Comparison of ENCODE assay signal across 22 cellular contexts in genomic region chr4:578451-579443, GRCh38. TPM values are rescaled to one million over a fixed set of nuclear protein-coding genes. Genes with fewer than 3 reads are reported as not detected.
A peak's percentile ranks its signal among the peaks of the same experiment; 100 is the strongest.
DNase-seq lines count a peak whose midpoint lies in the region; ATAC-seq, FAIRE-seq and TF ChIP-seq lines count a peak whose summit lies in the region.
"Had no signal": no experiment of that assay in that cellular context is flagged by ENCODE, and none has a peak within 500 bp of the region (broad histone marks: within the 10 kb centered on the region; RNA-seq: fewer than 3 reads in every experiment).

No MANE protein-coding gene starts in this region.

- H3K36me3 ChIP-seq in HepG2 (replicated peaks in 1 of 2; ENCODE audit: control insufficient read depth in 1 of 2, insufficient read depth in 2 of 2, low read length in 2 of 2): no peaks in the 10 kb centered on the region
- no peaks in the 10 kb centered on the region for H3K36me3 ChIP-seq in aorta (ENCODE audit: control insufficient read depth in 1 of 2, insufficient read depth in 2 of 2, low read length in 1 of 2)
- H3K36me3 ChIP-seq in uterus: no peaks in the 10 kb centered on the region
- H3K36me3 ChIP-seq: ascending aorta, tibial artery had no signal

- intact Hi-C loops in Right ventricle myocardium superior (cut with DNase I): no loop called here
- intact Hi-C loops in left ventricle myocardium superior (cut with micrococcal nuclease): no loop called here
- intact Hi-C loops in HepG2 (cut with micrococcal nuclease; ENCODE audit: unreplicated experiment): no loop called here
- intact Hi-C loops in aorta (cut with DNase I): no loop called here
- intact Hi-C loops in uterus (cut with DNase I; ENCODE audit: low total_unique reads): no loop called here

- FAIRE-seq in HepG2 (lab: Jason Lieb, UNC): no peak
- FAIRE-seq: A549 had no signal

- TF ChIP-seq POLR2A in HepG2 (IDR thresholded peaks at IDR 0.05; ENCODE audit: insufficient read depth in 1 of 2, low read depth in 2 of 2, low read length in 2 of 2): no peak
- no peak for TF ChIP-seq POLR2A in uterus (IDR thresholded peaks at IDR 0.05)

- CTCF ChIA-PET in HepG2 (lab: Yijun Ruan, JAX; ENCODE audit: low intra/inter-chr PET ratio, low total read pairs): no interaction called here

- no TSS peak for BruUV-seq in HepG2 (replicated peaks; lab: Mats Ljungman, UMichigan)

- POLR2A ChIA-PET in HepG2 (lab: Yijun Ruan, JAX): no interaction called here

- TF ChIP-seq EP300 in HepG2 (IDR thresholded peaks at IDR 0.05; ENCODE audit: low read depth in 2 of 2, low read length in 2 of 2): no peak
- no peak for TF ChIP-seq EP300 in HepG2 (CRISPR knock-in tag; IDR thresholded peaks at IDR 0.05; ENCODE audit: borderline replicate concordance)

- 20% methylated on average over 19 of the region's 32 CpGs for WGBS in HepG2 (ENCODE audit: low lambda C conversion rate)
- WGBS in aorta, 2 donors: 10 to 14% methylated on average over 29 to 32 of the region's 32 CpGs

- H3K27ac ChIP-seq in caudate nucleus (ENCODE audit: low read depth, low read length) (peak overlapping the region; percentile 62), HepG2 (ENCODE audit: extremely low read length, insufficient read depth, low read length) (no peak overlapping the region), aorta (ENCODE audit: low read depth in 1 of 2, low read length in 2 of 2) (no peak overlapping the region), uterus (no peak overlapping the region)
- H3K27ac ChIP-seq: A549, ascending aorta, tibial artery had no signal

- H4K20me1 ChIP-seq in HepG2 (ENCODE audit: insufficient read depth, low read length): no peaks in the 10 kb centered on the region

- peak; percentile 40; the same call in 1 of the 2 replicates for TF ChIP-seq CTCF in HepG2 (CRISPR knock-in tag; IDR thresholded peaks at IDR 0.05)
- no peak for TF ChIP-seq CTCF in uterus (IDR thresholded peaks at IDR 0.05)

- DNase-seq in Right ventricle myocardium superior (peak; percentile 31), left ventricle myocardium superior (no peak), caudate nucleus (lab: John Stamatoyannopoulos, UW) (peak in 6 of 61 donors; percentile 20 to 66 (median 41)), HepG2 (ENCODE audit: low spot score) (no peak), aorta (no peak), NCI-H69 (lab: John Stamatoyannopoulos, UW) (no peak), uterus (no peak)
- DNase-seq: activated CD4-positive, alpha-beta T cell treated with anti-CD3 and anti-CD28 coated beads, Interleukin-2, amount 50 U/mL, for 4 hours; AML-193; CD4-positive, alpha-beta memory T cell; NCI-H1092 treated with DMSO at 0.1 percent for 48 hours; NCI-H1930; NCI-H526 treated with DMSO at 0.1 percent for 48 hours; tibial artery had no signal

- no peak for TF ChIP-seq RAD21 in HepG2 (CRISPR knock-in tag; IDR thresholded peaks at IDR 0.05)

- ATAC-seq in Right ventricle myocardium superior (ENCODE audit: poor library complexity) (no peak), left ventricle myocardium superior (no peak), HepG2 (peak; percentile 39), aorta (ENCODE audit: low FRiP score) (peak; percentile 28), HG02642 (IDR thresholded peaks at IDR 0.05; ENCODE audit: poor library complexity, unreplicated experiment) (no peak)
- ATAC-seq: A549 had no signal

- no peak overlapping the region for H2AFZ ChIP-seq in HepG2 (ENCODE audit: low read length)

- H3K9me3 ChIP-seq in HepG2 (ENCODE audit: low read length): peaks cover 9% of the 10 kb centered on the region
- H3K9me3 ChIP-seq in aorta (ENCODE audit: control insufficient read depth, low read length): no peaks in the 10 kb centered on the region
- H3K9me3 ChIP-seq in uterus: no peaks in the 10 kb centered on the region
- H3K9me3 ChIP-seq: A549, tibial artery had no signal

- H3K4me1 ChIP-seq in HepG2 (ENCODE audit: insufficient read depth, low read length) (peaks cover 63% of the 10 kb centered on the region), aorta (ENCODE audit: control insufficient read depth in 1 of 2, insufficient read depth in 2 of 2, low read length in 2 of 2) (no peaks in the 10 kb centered on the region), uterus (peaks cover 0 to 11% of the 10 kb centered on the region in 2 donors)
- H3K4me1 ChIP-seq: A549, ascending aorta had no signal

- H3K9ac ChIP-seq in HepG2 (ENCODE audit: insufficient read depth, low read depth, low read length): no peak overlapping the region

- H3K27me3 ChIP-seq in HepG2 (ENCODE audit: control insufficient read depth in 1 of 2, insufficient read depth in 2 of 2, low read length in 2 of 2) (peaks cover 11 to 38% of the 10 kb centered on the region in 2 experiments), aorta (ENCODE audit: control insufficient read depth in 1 of 2, insufficient read depth in 2 of 2, low read length in 1 of 2) (no peaks in the 10 kb centered on the region), uterus (peaks cover 6 to 33% of the 10 kb centered on the region in 2 donors)

- peak overlapping the region; percentile 71 for H3K4me2 ChIP-seq in HepG2 (ENCODE audit: low read depth, low read length)
- H3K4me2 ChIP-seq: A549 had no signal

- in situ Hi-C loops in HepG2 (cut with HindIII; ENCODE audit: extremely low pct_ligation_motif_present, low pct_unique_long_range_greater_than_20kb): no loop called here

- H3K79me2 ChIP-seq in HepG2 (ENCODE audit: insufficient read depth, low read length): no peaks in the 10 kb centered on the region

- H3K4me3 ChIP-seq in HepG2 (replicated peaks in 1 of 3; ENCODE audit: insufficient read depth in 1 of 3, low read depth in 2 of 3, low read length in 3 of 3) (peak overlapping the region in 1 of 3 experiments; percentile 39; a peak in 2 of 6 replicates), aorta (ENCODE audit: low read length in 2 of 2) (no peak overlapping the region), uterus (no peak overlapping the region)
- H3K4me3 ChIP-seq: A549, ascending aorta, tibial artery had no signal

TF ChIP-seq in HepG2, 621 proteins besides CTCF, POLR2A, EP300 and RAD21 (continues in another document):
- TF ChIP-seq ZFY (CRISPR knock-in tag; IDR thresholded peaks at IDR 0.05): 0 out of 2 replicates have a peak, but pooled peaks have one; percentile 15
- no peak for TF ChIP-seq POLR2AphosphoS2 (IDR thresholded peaks at IDR 0.05; ENCODE audit: low read depth, low read length)

RNA-seq across cellular contexts. Expression of gene TMEM271, which starts 2.7 kb away (rescaled TPM):
- total RNA-seq in Right ventricle myocardium superior (not detected), left ventricle myocardium superior (not detected), HepG2 (2016; rRNA removed; fragmentation: Illumina TruSeq; extraction: Trizol) (not detected in 2 replicates), aorta (not detected), uterus (not detected)
- not detected in 2 replicates for total RNA-seq in HepG2 (2016; cell fraction: cytosol; rRNA removed; fragmentation: Illumina TruSeq; extraction: Trizol; ENCODE audit: low read depth)
- total RNA-seq in HepG2 (2016; cell fraction: insoluble cytoplasmic fraction; rRNA removed; fragmentation: Illumina TruSeq; extraction: Trizol): not detected in 2 replicates
- total RNA-seq in HepG2 (2016; cell fraction: membrane; rRNA removed; fragmentation: Illumina TruSeq; extraction: Trizol): not detected in 2 replicates
- total RNA-seq in HepG2 (2016; cell fraction: nucleus; rRNA removed; fragmentation: Illumina TruSeq; extraction: Trizol): not detected in 2 replicates
- polyA plus RNA-seq in HepG2 (2011; rRNA removed) (not detected in 2 replicates), aorta (not detected)
- polyA plus RNA-seq in HepG2 (2011; cell fraction: cytosol; rRNA removed): 0.04 TPM in 1 of 2 replicates, not detected in the other
- not detected in 2 replicates for polyA plus RNA-seq in HepG2 (2011; cell fraction: nucleus; rRNA removed)
- 0.05 TPM in 1 of 2 replicates, not detected in the other for polyA plus RNA-seq in HepG2 (2012)
- not detected in 2 replicates for polyA plus RNA-seq in HepG2 (2016; cell fraction: cytosol; fragmentation: Illumina TruSeq; extraction: Trizol; ENCODE audit: low read depth)
- polyA plus RNA-seq in HepG2 (2016; cell fraction: insoluble cytoplasmic fraction; fragmentation: Illumina TruSeq; extraction: Trizol; ENCODE audit: low read depth): not detected in 2 replicates
- not detected in 2 replicates for polyA plus RNA-seq in HepG2 (2016; cell fraction: membrane; fragmentation: Illumina TruSeq; extraction: Trizol; ENCODE audit: low read depth)
- not detected in 2 replicates for polyA plus RNA-seq in HepG2 (2016; cell fraction: nucleus; fragmentation: Illumina TruSeq; extraction: Trizol; ENCODE audit: insufficient read depth, low read depth)
- not detected in 2 replicates for polyA minus RNA-seq in HepG2 (2011; rRNA and poly(A)+ RNA removed; ENCODE audit: low replicate concordance)
- not detected in 2 replicates for polyA minus RNA-seq in HepG2 (2011; cell fraction: cytosol; rRNA and poly(A)+ RNA removed)
- not detected in 2 replicates for polyA minus RNA-seq in HepG2 (2011; cell fraction: nucleus; rRNA and poly(A)+ RNA removed)
- total RNA-seq: ascending aorta; CD4-positive, alpha-beta memory T cell; Daoy; epithelial cell of proximal tubule; RPMI7951; T-helper 1 cell treated with Interleukin-12 subunit alpha and Interleukin-12 subunit beta and Interleukin-4 antibody, amounts not matched to agents 30 ng/mL and 1 ng/mL, for 36 hours had no signal
- polyA plus RNA-seq: A549; CD4-positive, alpha-beta memory T cell; IgD-negative memory B cell had no signal

RNA-seq across cellular contexts. Expression of gene PDE6B, which starts 46.6 kb away (rescaled TPM):
- total RNA-seq in Right ventricle myocardium superior (1.1 TPM), left ventricle myocardium superior (2.1 TPM), HepG2 (2016; rRNA removed; fragmentation: Illumina TruSeq; extraction: Trizol) (0.38 TPM in 1 of 2 replicates, not detected in the other), aorta (1 to 10 TPM; 1.9 to 2.4 TPM), uterus (10 to 100 TPM in 1 of 4 donors, 1 to 10 TPM in 1, under 1 TPM in 1, not detected in 1; 0.26 to 16.2 (median 1.2) TPM)
- 0.20 TPM in 1 of 2 replicates, not detected in the other for total RNA-seq in HepG2 (2016; cell fraction: cytosol; rRNA removed; fragmentation: Illumina TruSeq; extraction: Trizol; ENCODE audit: low read depth)
- total RNA-seq in HepG2 (2016; cell fraction: insoluble cytoplasmic fraction; rRNA removed; fragmentation: Illumina TruSeq; extraction: Trizol): 0.09 TPM in 1 of 2 replicates, not detected in the other
- total RNA-seq in HepG2 (2016; cell fraction: membrane; rRNA removed; fragmentation: Illumina TruSeq; extraction: Trizol): 0.25 TPM in 1 of 2 replicates, not detected in the other
- not detected in 2 replicates for total RNA-seq in HepG2 (2016; cell fraction: nucleus; rRNA removed; fragmentation: Illumina TruSeq; extraction: Trizol)
- polyA plus RNA-seq in HepG2 (2011; rRNA removed) (0.38 and 0.40 TPM in 2 replicates), aorta (1 to 10 TPM; 1.1 to 4.0 TPM)
- 0.43 and 0.62 TPM in 2 replicates for polyA plus RNA-seq in HepG2 (2011; cell fraction: cytosol; rRNA removed)
- 0.33 and 0.45 TPM in 2 replicates for polyA plus RNA-seq in HepG2 (2011; cell fraction: nucleus; rRNA removed)
- polyA plus RNA-seq in HepG2 (2012): 0.38 and 0.73 TPM in 2 replicates
- polyA plus RNA-seq in HepG2 (2016; cell fraction: cytosol; fragmentation: Illumina TruSeq; extraction: Trizol; ENCODE audit: low read depth): not detected in 2 replicates
- not detected in 2 replicates for polyA plus RNA-seq in HepG2 (2016; cell fraction: insoluble cytoplasmic fraction; fragmentation: Illumina TruSeq; extraction: Trizol; ENCODE audit: low read depth)
- 0.13 TPM in 1 of 2 replicates, not detected in the other for polyA plus RNA-seq in HepG2 (2016; cell fraction: membrane; fragmentation: Illumina TruSeq; extraction: Trizol; ENCODE audit: low read depth)
- polyA plus RNA-seq in HepG2 (2016; cell fraction: nucleus; fragmentation: Illumina TruSeq; extraction: Trizol; ENCODE audit: insufficient read depth, low read depth): not detected in 2 replicates
- polyA minus RNA-seq in HepG2 (2011; rRNA and poly(A)+ RNA removed; ENCODE audit: low replicate concordance): 0.32 TPM in 1 of 2 replicates, not detected in the other
- 0.69 and 1.3 TPM in 2 replicates for polyA minus RNA-seq in HepG2 (2011; cell fraction: cytosol; rRNA and poly(A)+ RNA removed)
- 0.37 and 1.3 TPM in 2 replicates for polyA minus RNA-seq in HepG2 (2011; cell fraction: nucleus; rRNA and poly(A)+ RNA removed)
- total RNA-seq: ascending aorta, RPMI7951 had no signal
- polyA plus RNA-seq: A549 had no signal

Comparison
In these comparisons a context has a peak if more than half of its experiments do, and no peak if none do; other contexts are left out.
1. ATAC-seq: peak in HepG2 (single experiment) and aorta (single experiment); none in Right ventricle myocardium superior (single experiment), left ventricle myocardium superior (single experiment) and HG02642 (single experiment).